10 cellular contexts compared by ENCODE assay signal in genomic region chr3:11514191-11514770, GRCh38.
A peak's percentile ranks its signal among the peaks of the same experiment; 100 is the strongest.
DNase-seq lines count a peak whose midpoint lies in the region; ATAC-seq, FAIRE-seq and TF ChIP-seq lines count a peak whose summit lies in the region.
"Had no signal": no experiment of that assay in that cellular context is flagged by ENCODE, and none has a peak within 500 bp of the region (broad histone marks: within the 10 kb centered on the region; RNA-seq: fewer than 3 reads in every experiment).

No MANE protein-coding gene starts in this region.

- no peak for TF ChIP-seq EP300 in K562 (IDR thresholded peaks at IDR 0.05; ENCODE audit: low read length)

- H3K9ac ChIP-seq in K562 (ENCODE audit: insufficient read depth in 1 of 2, low read depth in 2 of 2, low read length in 2 of 2): no peak overlapping the region
- H3K9ac ChIP-seq in liver (ENCODE audit: low read depth in 1 of 2, low read length in 2 of 2): no peak overlapping the region

- BruUV-seq in K562 (replicated peaks; lab: Mats Ljungman, UMichigan): no TSS peak

- peak; percentile 53; the same call in 1 of the 3 replicates for ATAC-seq in K562
- ATAC-seq in HG02623 (IDR thresholded peaks at IDR 0.05; ENCODE audit: unreplicated experiment): no peak

- no peak overlapping the region for H3K27ac ChIP-seq in K562 (ENCODE audit: extremely low read depth, low read depth, low read length)
- peak overlapping the region in 1 of 2 donors; percentile 31 for H3K27ac ChIP-seq in liver (ENCODE audit: low read depth in 1 of 2, low read length in 2 of 2)

- no peaks in the 10 kb centered on the region for H3K79me2 ChIP-seq in K562 (ENCODE audit: control insufficient read depth, insufficient read depth, low read length)

- H4K20me1 ChIP-seq in K562 (replicated peaks; ENCODE audit: control insufficient read depth, insufficient read depth, low read length): no peaks in the 10 kb centered on the region

- no peak for TF ChIP-seq POLR2A in K562 (conservative IDR thresholded peaks at IDR 0.05)

- no peak overlapping the region for H2AFZ ChIP-seq in K562 (ENCODE audit: low read depth, low read length)

- peaks cover 10% of the 10 kb centered on the region in 2 experiments for H3K4me1 ChIP-seq in K562 (replicated peaks in 1 of 2; ENCODE audit: control insufficient read depth in 2 of 2, insufficient read depth in 2 of 2, low read length in 2 of 2)
- H3K4me1 ChIP-seq in liver (ENCODE audit: control insufficient read depth in 4 of 4, insufficient read depth in 4 of 4, low read length in 3 of 4): peaks cover 0 to 3% (median under 1%) of the 10 kb centered on the region in 4 donors

- DNase-seq in SIG-M5 treated with dmso at 0.1 percent for 504 hours (lab: John Stamatoyannopoulos, UW; ENCODE audit: unreplicated experiment) (peak; percentile 11), SIG-M5 (lab: John Stamatoyannopoulos, UW) (no peak), K562 (ENCODE audit: extremely low read depth in 1 of 4, low spot score in 3 of 4) (no peak), ureter (ENCODE audit: low spot score) (peak; percentile 62), HEK293T (ENCODE audit: extremely low spot score) (no peak), OCI-M2 (lab: John Stamatoyannopoulos, UW; ENCODE audit: unreplicated experiment) (no peak)
- DNase-seq: mesendoderm had no signal

- H3K36me3 ChIP-seq in K562 (ENCODE audit: control insufficient read depth, insufficient read depth, low read length): no peaks in the 10 kb centered on the region
- no peaks in the 10 kb centered on the region for H3K36me3 ChIP-seq in liver (ENCODE audit: control insufficient read depth in 4 of 4, insufficient read depth in 3 of 4, low read depth in 1 of 4, low read length in 3 of 4)

- no peak overlapping the region for H3K4me3 ChIP-seq in K562
- H3K4me3 ChIP-seq in liver (ENCODE audit: low read depth in 1 of 3, low read length in 3 of 3): no peak overlapping the region

- H3K27me3 ChIP-seq in K562 (ENCODE audit: control insufficient read depth in 2 of 2, insufficient read depth in 2 of 2, low read length in 2 of 2) (no peaks in the 10 kb centered on the region), liver (ENCODE audit: control insufficient read depth in 4 of 4, insufficient read depth in 4 of 4, low read length in 3 of 4) (no peaks in the 10 kb centered on the region)

- in situ Hi-C loops in K562 (cut with MboI): no loop called here

- no peak for TF ChIP-seq CTCF in K562 (IDR thresholded peaks at IDR 0.05 in 2 of 3, conservative IDR thresholded peaks at IDR 0.05 in 1 of 3; ENCODE audit: insufficient read depth in 2 of 3, low read depth in 1 of 3, low read length in 3 of 3)
- no peak for TF ChIP-seq CTCF in liver (IDR thresholded peaks at IDR 0.05; ENCODE audit: low read depth, low read length, missing input control)

- intact Hi-C loops in K562 (cut with micrococcal nuclease): no loop called here

- no peak for FAIRE-seq in K562 (lab: Jason Lieb, UNC)
- FAIRE-seq: D721Med had no signal

- no peak overlapping the region for H3K4me2 ChIP-seq in K562 (ENCODE audit: insufficient read depth, low read length)

- CTCF ChIA-PET in K562 (lab: Yijun Ruan, JAX; ENCODE audit: low intra/inter-chr PET ratio): no interaction called here
- CTCF ChIA-PET in HEK293T (lab: Yijun Ruan, JAX): interaction anchor here (1.1 kb wide), 1 partner anchor 135 kb away, joined by 3 read pairs; no protein-coding TSS in a partner anchor

- POLR2A ChIA-PET in K562 (lab: Yijun Ruan, JAX) (interaction anchor here (0.7 to 1.1 kb wide), 2 partner anchors 23 to 66 kb away, joined by 3 read pairs; no protein-coding TSS in a partner anchor), HEK293T (lab: Yijun Ruan, JAX) (no interaction called here)

- no peaks in the 10 kb centered on the region for H3K9me3 ChIP-seq in K562 (replicated peaks; ENCODE audit: control insufficient read depth, insufficient read depth, low read depth, low read length)
- H3K9me3 ChIP-seq in liver (ENCODE audit: control insufficient read depth in 4 of 4, low read length in 3 of 4): no peaks in the 10 kb centered on the region

- TF ChIP-seq RAD21 in K562 (CRISPR knock-in tag; conservative IDR thresholded peaks at IDR 0.05 in 1 of 2, IDR thresholded peaks at IDR 0.05 in 1 of 2) (no peak), liver (IDR thresholded peaks at IDR 0.05) (peak in 1 of 2 donors; percentile 37)

- 23% methylated on average over 6 of the region's 6 CpGs for WGBS in K562 (ENCODE audit: insufficient coverage, low coverage, missing lambda C conversion rate)
- WGBS in liver: 52% methylated on average over 6 of the region's 6 CpGs

- H3K9me1 ChIP-seq in K562 (ENCODE audit: control insufficient read depth, insufficient read depth, low read length): no peaks in the 10 kb centered on the region

TF ChIP-seq in K562, 482 proteins besides CTCF, POLR2A, EP300 and RAD21 (continues in another document):
- TF ChIP-seq ZNF75A (CRISPR knock-in tag; IDR thresholded peaks at IDR 0.05): peak; percentile 82
- TF ChIP-seq HMBOX1 (IDR thresholded peaks at IDR 0.05): peak; percentile 60; the same call in 1 of the 2 replicates
- 0 out of 2 replicates have a peak, but pooled peaks have one; percentile 25 for TF ChIP-seq SMAD3 (CRISPR knock-in tag; conservative IDR thresholded peaks at IDR 0.05)
- no peak for TF ChIP-seq MLX (CRISPR knock-in tag; conservative IDR thresholded peaks at IDR 0.05)
- peak; percentile 47; the same call in 1 of the 2 replicates for TF ChIP-seq ZNF316 (IDR thresholded peaks at IDR 0.05)

TF ChIP-seq in liver, 16 proteins besides CTCF, POLR2A, EP300 and RAD21:
- TF ChIP-seq ZBTB33 (IDR thresholded peaks at IDR 0.05) (no peak), NR2F2 (IDR thresholded peaks at IDR 0.05) (peak; percentile 87)

TF ChIP-seq in HEK293T, 16 proteins besides CTCF, POLR2A, EP300 and RAD21:
- no peak for TF ChIP-seq L3MBTL2 (conservative IDR thresholded peaks at IDR 0.05)
- TF ChIP-seq NFRKB (IDR thresholded peaks at IDR 0.05): no peak

Comparison
In these comparisons a context has a peak if more than half of its experiments do, and no peak if none do; other contexts are left out.
1. DNase-seq: peak in SIG-M5 treated with dmso at 0.1 percent for 504 hours (single experiment) and ureter (single experiment); none in SIG-M5 (single experiment), K562 (0 of 4), HEK293T (single experiment) and OCI-M2 (single experiment).